17 cellular contexts compared by ENCODE assay signal in genomic region chr2:233039217-233040173, GRCh38. TPM values are rescaled to one million over a fixed set of nuclear protein-coding genes. Genes with fewer than 3 reads are reported as not detected.
"Had no signal": no experiment of that assay in that cellular context is flagged by ENCODE, and none has a peak within 500 bp of the region (broad histone marks: within the 10 kb centered on the region; RNA-seq: fewer than 3 reads in every experiment).

No MANE protein-coding gene starts in this region.

- H3K4me3 Mint-ChIP-seq: activated B cell treated with CpG ODN at 0.5 μM for 24 hours; activated naive CD8-positive, alpha-beta T cell; nephron progenitor cell; T-helper 17 cell; type B pancreatic cell had no signal

- H3K27ac Mint-ChIP-seq: activated B cell treated with CpG ODN at 0.5 μM for 24 hours; activated naive CD8-positive, alpha-beta T cell; nephron progenitor cell; T-helper 17 cell; type B pancreatic cell had no signal

- H3K27me3 Mint-ChIP-seq: activated naive CD8-positive, alpha-beta T cell; type B pancreatic cell had no signal

- H3K4me1 Mint-ChIP-seq: activated B cell treated with CpG ODN at 0.5 μM for 24 hours, nephron progenitor cell had no signal

- H3K36me3 Mint-ChIP-seq: activated naive CD8-positive, alpha-beta T cell; type B pancreatic cell had no signal

- H3K9me3 Mint-ChIP-seq: activated B cell treated with CpG ODN at 0.5 μM for 24 hours, nephron progenitor cell, type B pancreatic cell had no signal

- DNase-seq: activated B cell treated with CpG ODN at 0.5 μM for 24 hours; activated gamma-delta T cell; activated T-cell treated with anti-CD3 and anti-CD28 coated beads, Interleukin-2, amount 50 U/mL, for 48 hours; central memory CD4-positive, alpha-beta T cell; erythroblast; left colon; nephron progenitor cell; Right ventricle myocardium superior; SK-N-SH; T-helper 17 cell had no signal

- ATAC-seq: left colon, T-helper 17 cell had no signal

- H3K27ac ChIP-seq: skin epidermis had no signal

RNA-seq across cellular contexts. Expression of gene NEU2, which starts 7.0 kb away (rescaled TPM):
- total RNA-seq: activated B cell treated with CpG ODN at 0.5 μM for 24 hours, astrocyte, glomerular endothelial cell, left colon, mucosa of gallbladder, osteocyte, Right ventricle myocardium superior, T-helper 17 cell had no signal

RNA-seq across cellular contexts. Expression of gene NGEF, which starts 26.4 kb away (rescaled TPM):
- total RNA-seq: activated B cell treated with CpG ODN at 0.5 μM for 24 hours, Right ventricle myocardium superior, T-helper 17 cell had no signal
